Comparison of ENCODE assay signal across 16 cellular contexts in genomic region chr12:68495666-68496065, GRCh38.
DNase-seq lines count a peak whose midpoint lies in the region; ATAC-seq and TF ChIP-seq lines count a peak whose summit lies in the region.
"Had no signal": no experiment of that assay in that cellular context is flagged by ENCODE, and none has a peak within 500 bp of the region (broad histone marks: within the 10 kb centered on the region; RNA-seq: fewer than 3 reads in every experiment).

No MANE protein-coding gene starts in this region.

- no peak overlapping the region for H3K4me3 Mint-ChIP-seq in stimulated activated naive CD8-positive, alpha-beta T cell treated with anti-CD3 and anti-CD28 coated beads, Interleukin-15, amount 100 ng/mL, for 72 hours
- H3K4me3 Mint-ChIP-seq: activated CD4-positive, alpha-beta T cell treated with anti-CD3 and anti-CD28 coated beads, Interleukin-2, amount 10 ng/mL, durations not matched to agents 24 days and 14 days; activated T-helper 1 cell treated with anti-CD3 and anti-CD28 coated beads, Interleukin-12 subunit alpha, Interleukin-12 subunit beta, Interleukin-2, Interleukin-4 antibody, amounts not matched to agents 30 ng/mL and 10 ng/mL and 1 ng/mL, durations not matched to agents 14 hours and 24 hours and 36 hours; naive B cell had no signal

- DNase-seq in COLO829 (ENCODE audit: low spot score) (peak; percentile 63), NCI-H226 (peak; percentile 52), fibroblast of pulmonary artery (ENCODE audit: low read depth) (peak; percentile 82), pulmonary artery endothelial cell (ENCODE audit: low read depth, low spot score) (peak; percentile 39), NCI-H748 (lab: John Stamatoyannopoulos, UW; ENCODE audit: unreplicated experiment) (no peak)
- DNase-seq in stimulated activated naive CD8-positive, alpha-beta T cell treated with anti-CD3 and anti-CD28 coated beads, Interleukin-15, amount 100 ng/mL, for 72 hours = no peak
- DNase-seq: activated CD4-positive, alpha-beta T cell treated with anti-CD3 and anti-CD28 coated beads, Interleukin-2, amount 10 ng/mL, durations not matched to agents 24 days and 14 days; AML-193; islet precursor cell; Karpas-422; naive B cell; NCI-H2081 treated with DMSO at 0.1 percent for 48 hours had no signal

- peaks cover under 1 to 2% of the 10 kb centered on the region in 2 donors for H3K9me3 Mint-ChIP-seq in stimulated activated naive CD8-positive, alpha-beta T cell treated with anti-CD3 and anti-CD28 coated beads, Interleukin-15, amount 100 ng/mL, for 72 hours
- H3K9me3 Mint-ChIP-seq: naive B cell had no signal

- no peak for ATAC-seq in GM19351 (IDR thresholded peaks at IDR 0.05; ENCODE audit: unreplicated experiment)
- no peak for ATAC-seq in stimulated activated naive CD8-positive, alpha-beta T cell treated with anti-CD3 and anti-CD28 coated beads, Interleukin-15, amount 100 ng/mL, for 72 hours
- ATAC-seq in activated CD4-positive, CD25-positive, alpha-beta regulatory T cell treated with anti-CD3 and anti-CD28 coated beads, Interleukin-2, amount 50 U/mL, for 24 hours = no peak
- ATAC-seq: esophagus mucosa had no signal

- no peaks in the 10 kb centered on the region for H3K27me3 Mint-ChIP-seq in stimulated activated naive CD8-positive, alpha-beta T cell treated with anti-CD3 and anti-CD28 coated beads, Interleukin-15, amount 100 ng/mL, for 72 hours
- H3K27me3 Mint-ChIP-seq: activated CD4-positive, alpha-beta T cell treated with anti-CD3 and anti-CD28 coated beads, Interleukin-2, amount 10 ng/mL, durations not matched to agents 24 days and 14 days had no signal

- H3K4me3 ChIP-seq in fibroblast of pulmonary artery (replicated peaks; ENCODE audit: low read depth, low read length) = no peak overlapping the region

- no peak overlapping the region for H3K27ac Mint-ChIP-seq in stimulated activated naive CD8-positive, alpha-beta T cell treated with anti-CD3 and anti-CD28 coated beads, Interleukin-15, amount 100 ng/mL, for 72 hours
- H3K27ac Mint-ChIP-seq: naive B cell had no signal

- TF ChIP-seq CTCF in fibroblast of pulmonary artery (IDR thresholded peaks at IDR 0.05; ENCODE audit: low read length, missing control alignments) = no peak

- H3K4me1 Mint-ChIP-seq in stimulated activated naive CD8-positive, alpha-beta T cell treated with anti-CD3 and anti-CD28 coated beads, Interleukin-15, amount 100 ng/mL, for 72 hours = peaks cover 61% of the 10 kb centered on the region

Comparison
In these comparisons a context has a peak if more than half of its experiments do, and no peak if none do; other contexts are left out.
1. DNase-seq: peak in COLO829 (single experiment), NCI-H226 (single experiment), fibroblast of pulmonary artery (single experiment) and pulmonary artery endothelial cell (single experiment); none in NCI-H748 (single experiment) and stimulated activated naive CD8-positive, alpha-beta T cell treated with anti-CD3 and anti-CD28 coated beads, Interleukin-15, amount 100 ng/mL, for 72 hours (0 of 2).